ENCODE assay signal across 8 cellular contexts in genomic region chr6:99348823-99349619, GRCh38. TPM values are rescaled to one million over a fixed set of nuclear protein-coding genes. Genes with fewer than 3 reads are reported as not detected.
DNase-seq lines count a peak whose midpoint lies in the region; ATAC-seq and TF ChIP-seq lines count a peak whose summit lies in the region.

No MANE protein-coding gene starts in this region.

- no peaks in the 10 kb centered on the region for H3K4me1 Mint-ChIP-seq in T-helper 17 cell

- H3K36me3 Mint-ChIP-seq in T-helper 17 cell (ENCODE audit: low read depth): no peaks in the 10 kb centered on the region

- peak; percentile 32 for ATAC-seq in GM18517 (IDR thresholded peaks at IDR 0.05; ENCODE audit: unreplicated experiment)
- peak; percentile 41 for ATAC-seq in HG02678 (IDR thresholded peaks at IDR 0.05; ENCODE audit: unreplicated experiment)
- no peak for ATAC-seq in T-helper 17 cell
- peak in 2 of 4 donors; percentile 18 to 28 for ATAC-seq in heart left ventricle

- intact Hi-C loops in heart left ventricle (cut with DNase I): no loop called here
- intact Hi-C loops in sigmoid colon (cut with DNase I): loop anchor here (2.0 kb wide), 2 partner anchors 14 to 46 kb away; partner anchors contain the start of gene COQ3

- TF ChIP-seq CTCF in heart left ventricle (IDR thresholded peaks at IDR 0.05) (no peak), sigmoid colon (IDR thresholded peaks at IDR 0.05) (no peak)

- peaks cover 71% of the 10 kb centered on the region for H3K27me3 Mint-ChIP-seq in T-helper 17 cell

- no peak for TF ChIP-seq POLR2A in heart left ventricle (IDR thresholded peaks at IDR 0.05)
- TF ChIP-seq POLR2A in sigmoid colon (IDR thresholded peaks at IDR 0.05): no peak

- DNase-seq in T-helper 17 cell: no peak
- DNase-seq in heart left ventricle: no peak
- DNase-seq in sigmoid colon: peak; percentile 79
- no peak for DNase-seq in NK-92 (lab: John Stamatoyannopoulos, UW; ENCODE audit: unreplicated experiment)
- no peak for DNase-seq in Karpas-422
- DNase-seq in NCI-H2029 treated with DMSO at 0.1 percent for 48 hours (lab: John Stamatoyannopoulos, UW): no peak

- H3K27ac ChIP-seq in heart left ventricle: peak overlapping the region in 1 of 12 donors; percentile 89
- peak overlapping the region; percentile 92 to 93 (median 93) for H3K27ac ChIP-seq in sigmoid colon
- no peak overlapping the region for H3K27ac ChIP-seq in Karpas-422 (ENCODE audit: low read length)

- 6 to 26% (median 8%) methylated on average over 9 to 64 of the region's 64 CpGs for WGBS in heart left ventricle, 4 donors
- WGBS in sigmoid colon, 2 donors: 8 to 16% methylated on average over 64 of the region's 64 CpGs

- H3K9me2 ChIP-seq in Karpas-422 (replicated peaks; ENCODE audit: insufficient read depth, low read length): no peaks in the 10 kb centered on the region

- H3K36me3 ChIP-seq in heart left ventricle (no peaks in the 10 kb centered on the region), sigmoid colon (no peaks in the 10 kb centered on the region), Karpas-422 (ENCODE audit: insufficient read depth, low read length) (no peaks in the 10 kb centered on the region)

- H2AFZ ChIP-seq in Karpas-422 (ENCODE audit: low read length): no peak overlapping the region

- no peak overlapping the region for H3K9ac ChIP-seq in Karpas-422 (ENCODE audit: low read length)

- peaks cover 5 to 58% (median 12%) of the 10 kb centered on the region in 9 donors for H3K27me3 ChIP-seq in heart left ventricle
- H3K27me3 ChIP-seq in sigmoid colon: peaks cover 0 to 3% (median 0%) of the 10 kb centered on the region in 3 donors
- no peaks in the 10 kb centered on the region for H3K27me3 ChIP-seq in Karpas-422 (ENCODE audit: low read length)

- no peaks in the 10 kb centered on the region for H4K20me1 ChIP-seq in Karpas-422 (ENCODE audit: insufficient read depth, low read depth, low read length)

- TF ChIP-seq EP300 in sigmoid colon (IDR thresholded peaks at IDR 0.05): no peak

- H3K4me3 ChIP-seq in heart left ventricle (peak overlapping the region; percentile 33 to 85 (median 58)), sigmoid colon (peak overlapping the region; percentile 49 to 90 (median 76)), Karpas-422 (ENCODE audit: low read length) (no peak overlapping the region)

- H3K4me3 Mint-ChIP-seq in T-helper 17 cell: peak overlapping the region; percentile 52

- no peaks in the 10 kb centered on the region for H3K9me3 ChIP-seq in T-helper 17 cell (ENCODE audit: control insufficient read depth, low read length, poor library complexity, severe bottlenecking)
- H3K9me3 ChIP-seq in heart left ventricle: no peaks in the 10 kb centered on the region
- no peaks in the 10 kb centered on the region for H3K9me3 ChIP-seq in sigmoid colon
- no peaks in the 10 kb centered on the region for H3K9me3 ChIP-seq in Karpas-422 (ENCODE audit: low read length)

- no peak overlapping the region for H3K27ac Mint-ChIP-seq in T-helper 17 cell

- H3K79me2 ChIP-seq in Karpas-422 (ENCODE audit: low read length): no peaks in the 10 kb centered on the region

- H3K4me1 ChIP-seq in heart left ventricle (peaks cover 0 to 16% (median 4%) of the 10 kb centered on the region in 12 donors), sigmoid colon (peaks cover 0 to 43% (median 13%) of the 10 kb centered on the region in 4 donors), Karpas-422 (ENCODE audit: low read length) (no peaks in the 10 kb centered on the region)

- no peak overlapping the region for H3K4me2 ChIP-seq in Karpas-422 (ENCODE audit: low read depth, low read length, poor library complexity, severe bottlenecking)

RNA-seq across cellular contexts. Expression of gene FAXC, which starts 0.5 kb away (rescaled TPM):
- not detected for total RNA-seq in T-helper 17 cell
- total RNA-seq in heart left ventricle: 1 to 10 TPM in 1 of 9 donors, under 1 TPM in 5, not detected in 3; 0.16 to 3.2 (median 0.51) TPM
- under 1 TPM; under 0.01 to 0.88 TPM for polyA plus RNA-seq in heart left ventricle
- 10 to 100 TPM; 23.1 to 54.0 (median 39.0) TPM for total RNA-seq in sigmoid colon
- 1 to 10 TPM in 2 of 3 donors, under 1 TPM in 1; under 0.01 to 2.3 (median 1.4) TPM for polyA plus RNA-seq in sigmoid colon
- total RNA-seq in Karpas-422 (2014; rRNA removed; shearing (Covaris generic); ENCODE audit: low replicate concordance): not detected in 2 replicates

RNA-seq across cellular contexts. Expression of gene COQ3, which starts 45.0 kb away (rescaled TPM):
- total RNA-seq in T-helper 17 cell: 1 to 10 TPM; 1.0 to 1.7 TPM
- total RNA-seq in heart left ventricle: 10 to 100 TPM in 8 of 9 donors, 1 to 10 TPM in 1; 9.5 to 39.1 (median 26.3) TPM
- polyA plus RNA-seq in heart left ventricle: 10 to 100 TPM; 31.8 to 37.7 TPM
- total RNA-seq in sigmoid colon: 1 to 10 TPM; 3.0 to 7.9 (median 7.4) TPM
- 10 to 100 TPM; 10.5 to 13.2 (median 12.6) TPM for polyA plus RNA-seq in sigmoid colon
- total RNA-seq in Karpas-422 (2014; rRNA removed; shearing (Covaris generic); ENCODE audit: low replicate concordance): 13.1 and 14.4 TPM in 2 replicates

Comparison
In these comparisons a context has a peak if more than half of its experiments do, and no peak if none do; other contexts are left out.
1. RNA of gene FAXC, which starts 0.5 kb away (total RNA-seq): 23.1 to 54.0 TPM in sigmoid colon; 0.16 to 3.2 TPM in heart left ventricle, not detected in Karpas-422 and not detected in T-helper 17 cell; every median in the first group is over 4 times any median in the second.